ENCODE assay signal across 8 cellular contexts in genomic region chr7:101362334-101363195, GRCh38. TPM values are rescaled to one million over a fixed set of nuclear protein-coding genes. Genes with fewer than 3 reads are reported as not detected.
DNase-seq lines count a peak whose midpoint lies in the region; ATAC-seq and TF ChIP-seq lines count a peak whose summit lies in the region.

TSS of gene COL26A1 (plus strand) at chr7:101362875. CDS start at chr7:101363033, 158 bp downstream.

- H3K27ac Mint-ChIP-seq in GM23338 = no peak within 1 kb of the TSS

- peaks cover 11% of the 10 kb centered on the region for H3K4me1 Mint-ChIP-seq in GM23338

- 13% methylated on average over 76 of the region's 76 CpGs for WGBS in urinary bladder

- H3K9me3 Mint-ChIP-seq in GM23338 = peaks cover 7% of the 10 kb centered on the region

- H2AFZ ChIP-seq in GM23338 = peak within 1 kb of the TSS; percentile 93

- no peaks in the 10 kb centered on the region for H3K36me3 ChIP-seq in GM23338 (ENCODE audit: insufficient read depth)
- no peaks in the 10 kb centered on the region for H3K36me3 ChIP-seq in RWPE2 (ENCODE audit: low read depth)
- no peaks in the 10 kb centered on the region for H3K36me3 ChIP-seq in urinary bladder (ENCODE audit: insufficient read depth)

- H3K27me3 ChIP-seq in GM23338 (ENCODE audit: insufficient read depth) = peaks cover 11% of the 10 kb centered on the region
- peaks cover 13% of the 10 kb centered on the region for H3K27me3 ChIP-seq in RWPE2 (ENCODE audit: insufficient read depth, poor library complexity, severe bottlenecking)

- ATAC-seq in GM23338 = peak; percentile 71
- peak; percentile 73 for ATAC-seq in RWPE2 (ENCODE audit: low read depth)
- ATAC-seq in HG03175 (IDR thresholded peaks at IDR 0.05; ENCODE audit: unreplicated experiment) = no peak
- no peak for ATAC-seq in HG03159 (IDR thresholded peaks at IDR 0.05; ENCODE audit: unreplicated experiment)

- H3K4me2 ChIP-seq in GM23338 = peak within 1 kb of the TSS; percentile 95

- peaks cover 27% of the 10 kb centered on the region for H3K36me3 Mint-ChIP-seq in GM23338 (ENCODE audit: low read depth)

- peak within 1 kb of the TSS; percentile 89 for H3K4me3 Mint-ChIP-seq in GM23338

- DNase-seq in GM23338 (ENCODE audit: low spot score) (peak; percentile 76), RWPE2 (ENCODE audit: low spot score) (no peak), epithelial cell of esophagus (ENCODE audit: low read depth) (no peak), myocyte (ENCODE audit: low read depth) (peak; percentile 20), SIG-M5 treated with dmso at 0.1 percent for 504 hours (lab: John Stamatoyannopoulos, UW; ENCODE audit: unreplicated experiment) (no peak)

- peak within 1 kb of the TSS; percentile 92 for H3K4me3 ChIP-seq in GM23338
- H3K4me3 ChIP-seq in RWPE2 (ENCODE audit: severe bottlenecking) = peak within 1 kb of the TSS; percentile 39
- peak within 1 kb of the TSS; percentile 37 for H3K4me3 ChIP-seq in epithelial cell of esophagus (ENCODE audit: low read length)
- H3K4me3 ChIP-seq in urinary bladder (ENCODE audit: low read depth, low read length) = peak within 1 kb of the TSS; percentile 53

- no peaks in the 10 kb centered on the region for H3K9me3 ChIP-seq in RWPE2 (ENCODE audit: severe bottlenecking)

- TF ChIP-seq CTCF in GM23338 (conservative IDR thresholded peaks at IDR 0.05; ENCODE audit: low read depth in 2 of 2) (no peak), RWPE2 (IDR thresholded peaks at IDR 0.05; ENCODE audit: poor library complexity, severe bottlenecking) (no peak), epithelial cell of esophagus (IDR thresholded peaks at IDR 0.05; ENCODE audit: insufficient read depth, low read depth, low read length, missing control alignments) (no peak)

- no peaks in the 10 kb centered on the region; the same call in 1 of the 2 replicates for H3F3A ChIP-seq in GM23338 (replicated peaks; ENCODE audit: low read depth)

- H3K9me2 ChIP-seq in GM23338 (ENCODE audit: insufficient read depth) = no peaks in the 10 kb centered on the region

- H3K27ac ChIP-seq in GM23338 (ENCODE audit: low read depth) (0 out of 2 replicates have a peak within 1 kb of the TSS, but pooled peaks have one; percentile 45), RWPE2 (ENCODE audit: poor library complexity, severe bottlenecking) (no peak within 1 kb of the TSS), urinary bladder (ENCODE audit: low read depth) (no peak within 1 kb of the TSS)

- H3K79me2 ChIP-seq in GM23338 (replicated peaks; ENCODE audit: insufficient read depth) = peaks cover 40% of the 10 kb centered on the region

- H3K4me1 ChIP-seq in GM23338 (ENCODE audit: insufficient read depth) (peaks cover 12% of the 10 kb centered on the region; the same call in 1 of the 2 replicates), RWPE2 (ENCODE audit: insufficient read depth, poor library complexity, severe bottlenecking) (no peaks in the 10 kb centered on the region), urinary bladder (ENCODE audit: insufficient read depth) (no peaks in the 10 kb centered on the region)

- peaks cover 13% of the 10 kb centered on the region for H3K27me3 Mint-ChIP-seq in GM23338 (ENCODE audit: insufficient read depth, low read depth, poor library complexity)

- H4K20me1 ChIP-seq in GM23338 (replicated peaks; ENCODE audit: insufficient read depth) = peaks cover 3% of the 10 kb centered on the region; the same call in 1 of the 2 replicates

TF ChIP-seq in GM23338, 12 proteins besides CTCF, POLR2A, EP300 and RAD21:
- TF ChIP-seq STAT1 (IDR thresholded peaks at IDR 0.05; ENCODE audit: unreplicated experiment) = no peak
- TF ChIP-seq ZNF114 (CRISPR knock-in tag; IDR thresholded peaks at IDR 0.05) = no peak
- no peak for TF ChIP-seq JUNB (IDR thresholded peaks at IDR 0.05; ENCODE audit: unreplicated experiment)
- TF ChIP-seq ZNF462 (CRISPR knock-in tag; IDR thresholded peaks at IDR 0.05) = no peak
- TF ChIP-seq EZH2phosphoT487 (IDR thresholded peaks at IDR 0.05; ENCODE audit: unreplicated experiment) = no peak
- TF ChIP-seq POLR2AphosphoS5 (IDR thresholded peaks at IDR 0.05; ENCODE audit: low read depth) = no peak; the same call in 1 of the 2 replicates
- TF ChIP-seq CREB1 (CRISPR knock-in tag; IDR thresholded peaks at IDR 0.05; ENCODE audit: low read depth) = no peak
- TF ChIP-seq ZNF331 (CRISPR knock-in tag; IDR thresholded peaks at IDR 0.05; ENCODE audit: low read depth) = no peak

RNA-seq across cellular contexts. Expression of gene COL26A1, which starts in this region (rescaled TPM):
- total RNA-seq in GM23338 (2014; rRNA removed; shearing (Covaris generic)) = 51.7 and 55.0 TPM in 2 replicates
- polyA plus RNA-seq in GM23338 (2016; fragmentation: Nextera tagmentation; extraction: Ambion mirVana) (17.8 and 20.6 TPM in 2 replicates), urinary bladder (0.06 TPM)
- total RNA-seq in myocyte (0.19 TPM in 1 of 2 replicates, not detected in the other), urinary bladder (2.9 TPM)
- polyA plus RNA-seq in myocyte (2012) = 0.33 TPM

Comparison
In these comparisons a context has a peak if more than half of its experiments do, and no peak if none do; other contexts are left out.
1. RNA of gene COL26A1 (total RNA-seq): 51.7 to 55.0 TPM in GM23338; 2.9 TPM in urinary bladder (single experiment) and 0.19 TPM in myocyte; every median in the first group is over 10 times any median in the second.
2. RNA of gene COL26A1 (polyA plus RNA-seq): 17.8 to 20.6 TPM in GM23338; 0.06 TPM in urinary bladder (single experiment); every median in the first group is over 10 times any median in the second.
3. Peak in DNase-seq in myocyte; RNA of the gene not detected or under 1 TPM.
4. ATAC-seq: peak in GM23338 (single experiment) and RWPE2 (single experiment); none in HG03175 (single experiment) and HG03159 (single experiment).
5. H3K4me3 ChIP-seq: peak in every context shown above with its lines; median percentile 92 in GM23338; 53 in urinary bladder; 39 in RWPE2; 37 in epithelial cell of esophagus.